In the genomic region with DNA sequence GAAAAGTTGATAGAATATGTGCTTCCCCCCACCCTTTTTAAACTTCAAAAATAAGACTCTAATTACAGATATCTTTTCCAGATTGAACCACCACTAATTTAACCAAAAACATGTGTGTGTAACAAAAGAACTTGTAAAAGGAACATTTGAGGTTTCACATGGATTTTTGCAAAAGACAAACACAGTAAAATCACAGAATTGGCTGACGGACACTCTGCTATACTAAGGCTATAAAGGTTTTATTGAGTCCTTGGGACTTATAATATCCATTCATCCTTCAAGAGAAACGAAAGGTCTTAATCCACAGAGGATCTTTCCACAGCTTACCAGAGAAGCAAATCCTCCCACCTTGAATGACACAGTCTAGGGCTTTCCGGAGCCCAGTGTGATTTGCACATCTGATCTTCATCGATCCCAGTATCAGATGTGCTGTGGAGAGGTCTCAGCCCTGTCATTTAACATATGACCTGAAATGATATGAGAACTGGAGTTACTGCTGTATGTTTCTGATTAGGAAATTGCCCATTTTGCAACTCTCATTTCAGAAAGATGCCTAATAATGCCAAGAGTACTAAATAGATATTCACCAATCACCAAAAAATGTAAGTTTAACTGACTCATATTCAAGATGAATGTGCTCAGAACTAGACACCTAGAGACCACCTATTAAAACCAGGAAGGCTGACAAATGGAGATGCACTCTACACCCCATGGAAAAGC, we compare ENCODE assay signal across 32 cellular contexts.
"Had no signal": no experiment of that assay in that cellular context is flagged by ENCODE, and none has a peak within 500 bp of the region (broad histone marks: within the 10 kb centered on the region; RNA-seq: fewer than 3 reads in every experiment).

No MANE protein-coding gene starts in this region.

- H3K27ac Mint-ChIP-seq: activated B cell treated with CpG ODN at 0.5 μM for 24 hours; activated CD4-positive, alpha-beta memory T cell treated with anti-CD3 and anti-CD28 coated beads for 36 hours; activated CD4-positive, alpha-beta T cell treated with anti-CD3 and anti-CD28 coated beads for 36 hours; activated CD4-positive, alpha-beta T cell treated with anti-CD3 and anti-CD28 coated beads, Interleukin-2, amount 10 ng/mL, durations not matched to agents 24 days and 14 days; activated naive CD4-positive, alpha-beta T cell treated with anti-CD3 and anti-CD28 coated beads, Interleukin-2, amount 10 ng/mL, durations not matched to agents 7 days and 5 days; activated naive CD4-positive, alpha-beta T cell treated with anti-CD3 and anti-CD28 coated beads, Interleukin-2, amount 50 U/mL, for 72 hours; activated naive CD8-positive, alpha-beta T cell treated with anti-CD3 and anti-CD28 coated beads, Interleukin-2, amount 10 ng/mL, durations not matched to agents 7 days and 5 days; activated T-cell treated with anti-CD3 and anti-CD28 coated beads, Interleukin-2, amount 50 U/mL, for 24 hours; activated T-cell treated with anti-CD3 and anti-CD28 coated beads, Interleukin-2, amount 50 U/mL, for 72 hours; brain; dendritic cell treated with granulocyte-macrophage colony-stimulating factor and Interleukin-4, amounts not matched to agents 40 ng/mL and 50 ng/mL, for 4 days; endodermal cell had no signal

- H3K4me1 Mint-ChIP-seq: activated B cell treated with CpG ODN at 0.5 μM for 24 hours; activated CD4-positive, alpha-beta T cell treated with anti-CD3 and anti-CD28 coated beads for 36 hours; activated CD4-positive, alpha-beta T cell treated with anti-CD3 and anti-CD28 coated beads, Interleukin-2, amount 10 ng/mL, durations not matched to agents 24 days and 14 days; activated naive CD4-positive, alpha-beta T cell treated with anti-CD3 and anti-CD28 coated beads, Interleukin-2, amount 10 ng/mL, durations not matched to agents 7 days and 5 days; activated naive CD8-positive, alpha-beta T cell treated with anti-CD3 and anti-CD28 coated beads, Interleukin-2, amount 10 ng/mL, durations not matched to agents 7 days and 5 days; brain; endodermal cell had no signal

- H3K36me3 ChIP-seq: ascending aorta, breast epithelium, cardiac muscle cell, colonic mucosa, esophagus muscularis mucosa, gastrocnemius medialis, heart left ventricle had no signal

- H3K27me3 Mint-ChIP-seq: activated B cell treated with CpG ODN at 0.5 μM for 24 hours; activated CD4-positive, alpha-beta memory T cell treated with anti-CD3 and anti-CD28 coated beads for 36 hours; activated CD4-positive, alpha-beta T cell treated with anti-CD3 and anti-CD28 coated beads for 36 hours; activated CD4-positive, alpha-beta T cell treated with anti-CD3 and anti-CD28 coated beads, Interleukin-2, amount 10 ng/mL, durations not matched to agents 24 days and 14 days; activated naive CD4-positive, alpha-beta T cell treated with anti-CD3 and anti-CD28 coated beads, Interleukin-2, amount 10 ng/mL, durations not matched to agents 7 days and 5 days; activated naive CD8-positive, alpha-beta T cell treated with anti-CD3 and anti-CD28 coated beads, Interleukin-2, amount 10 ng/mL, durations not matched to agents 7 days and 5 days; activated T-cell treated with anti-CD3 and anti-CD28 coated beads, Interleukin-2, amount 50 U/mL, for 24 hours; brain; dendritic cell treated with granulocyte-macrophage colony-stimulating factor and Interleukin-4, amounts not matched to agents 40 ng/mL and 50 ng/mL, for 4 days had no signal

- H3K4me3 Mint-ChIP-seq: activated B cell treated with CpG ODN at 0.5 μM for 24 hours; activated CD4-positive, alpha-beta memory T cell treated with anti-CD3 and anti-CD28 coated beads for 36 hours; activated CD4-positive, alpha-beta T cell treated with anti-CD3 and anti-CD28 coated beads for 36 hours; activated CD4-positive, alpha-beta T cell treated with anti-CD3 and anti-CD28 coated beads, Interleukin-2, amount 10 ng/mL, durations not matched to agents 24 days and 14 days; activated naive CD4-positive, alpha-beta T cell treated with anti-CD3 and anti-CD28 coated beads, Interleukin-2, amount 10 ng/mL, durations not matched to agents 7 days and 5 days; activated naive CD8-positive, alpha-beta T cell treated with anti-CD3 and anti-CD28 coated beads, Interleukin-2, amount 10 ng/mL, durations not matched to agents 7 days and 5 days; activated T-cell treated with anti-CD3 and anti-CD28 coated beads, Interleukin-2, amount 50 U/mL, for 24 hours; activated T-cell treated with anti-CD3 and anti-CD28 coated beads, Interleukin-2, amount 50 U/mL, for 72 hours; brain; dendritic cell treated with granulocyte-macrophage colony-stimulating factor and Interleukin-4, amounts not matched to agents 40 ng/mL and 50 ng/mL, for 4 days; endodermal cell had no signal

- H3K36me3 Mint-ChIP-seq: activated CD4-positive, alpha-beta memory T cell treated with anti-CD3 and anti-CD28 coated beads for 36 hours; activated naive CD4-positive, alpha-beta T cell treated with anti-CD3 and anti-CD28 coated beads, Interleukin-2, amount 10 ng/mL, durations not matched to agents 7 days and 5 days; activated naive CD8-positive, alpha-beta T cell treated with anti-CD3 and anti-CD28 coated beads, Interleukin-2, amount 10 ng/mL, durations not matched to agents 7 days and 5 days; brain had no signal

- H3K4me1 ChIP-seq: ascending aorta, breast epithelium, colonic mucosa, esophagus muscularis mucosa, foreskin keratinocyte, gastrocnemius medialis, heart left ventricle had no signal

- H3K4me3 ChIP-seq: ascending aorta, breast epithelium, cardiac muscle cell, colonic mucosa, dorsolateral prefrontal cortex, esophagus muscularis mucosa, gastrocnemius medialis, heart left ventricle had no signal

- H3K27me3 ChIP-seq: ascending aorta, breast epithelium, cardiac muscle cell, colonic mucosa, esophagus muscularis mucosa, foreskin keratinocyte, gastrocnemius medialis, heart left ventricle had no signal

- H3K27ac ChIP-seq: ascending aorta, cardiac muscle cell, colonic mucosa, dorsolateral prefrontal cortex, esophagus muscularis mucosa, foreskin keratinocyte, gastrocnemius medialis, heart left ventricle, VCaP had no signal

- H3K9me3 ChIP-seq: colonic mucosa had no signal

- DNase-seq: activated B cell treated with CpG ODN at 0.5 μM for 24 hours; activated CD4-positive, alpha-beta memory T cell treated with anti-CD3 and anti-CD28 coated beads for 36 hours; activated CD4-positive, alpha-beta T cell treated with anti-CD3 and anti-CD28 coated beads for 36 hours; activated CD4-positive, alpha-beta T cell treated with anti-CD3 and anti-CD28 coated beads, Interleukin-2, amount 10 ng/mL, durations not matched to agents 24 days and 14 days; activated CD8-positive, alpha-beta memory T cell treated with anti-CD3 and anti-CD28 coated beads, Interleukin-2, amount 50 U/mL, for 48 hours; activated gamma-delta T cell; activated naive CD4-positive, alpha-beta T cell; activated naive CD4-positive, alpha-beta T cell treated with anti-CD3 and anti-CD28 coated beads, Interleukin-2, amount 10 ng/mL, durations not matched to agents 7 days and 5 days; activated naive CD8-positive, alpha-beta T cell treated with anti-CD3 and anti-CD28 coated beads, Interleukin-2, amount 10 ng/mL, durations not matched to agents 7 days and 5 days; activated T-cell treated with anti-CD3 and anti-CD28 coated beads for 4 hours; activated T-cell treated with anti-CD3 and anti-CD28 coated beads, Interleukin-2, amount 50 U/mL, for 24 hours; activated T-cell treated with anti-CD3 and anti-CD28 coated beads, Interleukin-2, amount 50 U/mL, for 72 hours; central memory CD4-positive, alpha-beta T cell; cerebellar nuclear complex; colonic mucosa; dorsolateral prefrontal cortex; effector memory CD4-positive, alpha-beta T cell; endodermal cell; erythroblast; gastrocnemius medialis; glutamatergic neuron; heart left ventricle; T-helper 2 cell had no signal
